Comparison of ENCODE assay signal across 17 cellular contexts in genomic region chr19:406121-406711, GRCh38. TPM values are rescaled to one million over a fixed set of nuclear protein-coding genes. Genes with fewer than 3 reads are reported as not detected.
A peak's percentile ranks its signal among the peaks of the same experiment; 100 is the strongest.
DNase-seq lines count a peak whose midpoint lies in the region; ATAC-seq and TF ChIP-seq lines count a peak whose summit lies in the region.
"Had no signal": no experiment of that assay in that cellular context is flagged by ENCODE, and none has a peak within 500 bp of the region (broad histone marks: within the 10 kb centered on the region; RNA-seq: fewer than 3 reads in every experiment).

No MANE protein-coding gene starts in this region.

- POLR2A ChIA-PET in HEK293T (lab: Yijun Ruan, JAX), result no interaction called here

- TF ChIP-seq CTCF in brain (conservative IDR thresholded peaks at IDR 0.05), result no peak
- TF ChIP-seq CTCF in mucosa of descending colon (IDR thresholded peaks at IDR 0.05), result no peak
- TF ChIP-seq CTCF in type B pancreatic cell (conservative IDR thresholded peaks at IDR 0.05), result no peak

- CTCF ChIA-PET in HEK293T (lab: Yijun Ruan, JAX), result no interaction called here

- H3K27ac Mint-ChIP-seq in brain (peak overlapping the region in 2 of 5 experiments; percentile 64 to 84), type B pancreatic cell (no peak overlapping the region)
- H3K27ac Mint-ChIP-seq: activated naive CD8-positive, alpha-beta T cell treated with anti-CD3 and anti-CD28 coated beads, Interleukin-2, amount 10 ng/mL, durations not matched to agents 7 days and 5 days; activated T-helper 1 cell treated with anti-CD3 and anti-CD28 coated beads, Interleukin-12 subunit alpha, Interleukin-12 subunit beta, Interleukin-2, Interleukin-4 antibody, amounts not matched to agents 30 ng/mL and 10 ng/mL and 1 ng/mL, durations not matched to agents 14 hours and 24 hours and 36 hours; stimulated activated naive B cell treated with anti-CD40 and anti-IgM and Interleukin-4, amounts not matched to agents 10 μg/mL and 1 μg/mL and 100 μg/mL, for 72 hours had no signal

- no peaks in the 10 kb centered on the region for H3K36me3 ChIP-seq in mucosa of descending colon (ENCODE audit: low read depth)
- H3K36me3 ChIP-seq: heart right ventricle, pancreas, thyroid gland had no signal

- H3K4me3 ChIP-seq in mucosa of descending colon, result no peak overlapping the region
- H3K4me3 ChIP-seq: heart right ventricle, lung, pancreas, thyroid gland had no signal

- peak overlapping the region in 3 of 5 experiments; percentile 33 to 60 (median 47) for H3K4me3 Mint-ChIP-seq in brain
- H3K4me3 Mint-ChIP-seq in type B pancreatic cell, result peak overlapping the region; percentile 36
- H3K4me3 Mint-ChIP-seq: activated naive CD8-positive, alpha-beta T cell treated with anti-CD3 and anti-CD28 coated beads, Interleukin-2, amount 10 ng/mL, durations not matched to agents 7 days and 5 days; activated T-helper 1 cell treated with anti-CD3 and anti-CD28 coated beads, Interleukin-12 subunit alpha, Interleukin-12 subunit beta, Interleukin-2, Interleukin-4 antibody, amounts not matched to agents 30 ng/mL and 10 ng/mL and 1 ng/mL, durations not matched to agents 14 hours and 24 hours and 36 hours; stimulated activated naive B cell treated with anti-CD40 and anti-IgM and Interleukin-4, amounts not matched to agents 10 μg/mL and 1 μg/mL and 100 μg/mL, for 72 hours had no signal

- H3K4me1 Mint-ChIP-seq in brain (peaks cover 24% of the 10 kb centered on the region), type B pancreatic cell (ENCODE audit: unreplicated experiment) (peaks cover 12% of the 10 kb centered on the region)
- H3K4me1 Mint-ChIP-seq: activated naive CD8-positive, alpha-beta T cell treated with anti-CD3 and anti-CD28 coated beads, Interleukin-2, amount 10 ng/mL, durations not matched to agents 7 days and 5 days had no signal

- H3K36me3 Mint-ChIP-seq in brain, result no peaks in the 10 kb centered on the region
- no peaks in the 10 kb centered on the region for H3K36me3 Mint-ChIP-seq in type B pancreatic cell
- H3K36me3 Mint-ChIP-seq: activated naive CD8-positive, alpha-beta T cell treated with anti-CD3 and anti-CD28 coated beads, Interleukin-2, amount 10 ng/mL, durations not matched to agents 7 days and 5 days; stimulated activated naive B cell treated with anti-CD40 and anti-IgM and Interleukin-4, amounts not matched to agents 10 μg/mL and 1 μg/mL and 100 μg/mL, for 72 hours had no signal

- no peak for DNase-seq in HEK293T (ENCODE audit: extremely low spot score)
- DNase-seq in mucosa of descending colon, result peak in 1 of 3 donors; percentile 43
- no peak for DNase-seq in type B pancreatic cell (ENCODE audit: extremely low spot score, unreplicated experiment)
- DNase-seq in AG08396 (ENCODE audit: low spot score), result no peak
- DNase-seq: activated naive CD8-positive, alpha-beta T cell treated with anti-CD3 and anti-CD28 coated beads, Interleukin-2, amount 10 ng/mL, durations not matched to agents 7 days and 5 days; AML-193; DND-41; heart right ventricle; NCI-H526 treated with DMSO at 0.1 percent for 48 hours; stimulated activated naive B cell treated with anti-CD40 and anti-IgM and Interleukin-4, amounts not matched to agents 10 μg/mL and 1 μg/mL and 100 μg/mL, for 72 hours had no signal

- no peaks in the 10 kb centered on the region for H3K9me3 ChIP-seq in mucosa of descending colon
- H3K9me3 ChIP-seq: heart right ventricle, pancreas, thyroid gland had no signal

- ATAC-seq in mucosa of descending colon, result peak; percentile 6
- no peak for ATAC-seq in GM21717 (IDR thresholded peaks at IDR 0.05; ENCODE audit: unreplicated experiment)
- ATAC-seq in GM19463 (IDR thresholded peaks at IDR 0.05; ENCODE audit: unreplicated experiment), result no peak
- ATAC-seq: pancreas; stimulated activated naive B cell treated with anti-CD40 and anti-IgM and Interleukin-4, amounts not matched to agents 10 μg/mL and 1 μg/mL and 100 μg/mL, for 72 hours had no signal

- intact Hi-C loops in mucosa of descending colon (cut with DNase I, micrococcal nuclease), result no loop called here

- peaks cover 17% of the 10 kb centered on the region for H3K4me1 ChIP-seq in mucosa of descending colon (ENCODE audit: low read depth)

- peaks cover 7% of the 10 kb centered on the region for H3K27me3 Mint-ChIP-seq in brain
- peaks cover 7% of the 10 kb centered on the region for H3K27me3 Mint-ChIP-seq in type B pancreatic cell

- H3K9me3 Mint-ChIP-seq in brain (peaks cover 0 to 6% (median 0%) of the 10 kb centered on the region in 5 experiments), type B pancreatic cell (no peaks in the 10 kb centered on the region)
- H3K9me3 Mint-ChIP-seq: activated naive CD8-positive, alpha-beta T cell treated with anti-CD3 and anti-CD28 coated beads, Interleukin-2, amount 10 ng/mL, durations not matched to agents 7 days and 5 days; activated T-helper 1 cell treated with anti-CD3 and anti-CD28 coated beads, Interleukin-12 subunit alpha, Interleukin-12 subunit beta, Interleukin-2, Interleukin-4 antibody, amounts not matched to agents 30 ng/mL and 10 ng/mL and 1 ng/mL, durations not matched to agents 14 hours and 24 hours and 36 hours; stimulated activated naive B cell treated with anti-CD40 and anti-IgM and Interleukin-4, amounts not matched to agents 10 μg/mL and 1 μg/mL and 100 μg/mL, for 72 hours had no signal

TF ChIP-seq in HEK293T, 16 proteins besides CTCF, POLR2A, EP300 and RAD21:
- TF ChIP-seq HDGF (IDR thresholded peaks at IDR 0.05; ENCODE audit: borderline replicate concordance) (no peak), PKNOX1 (IDR thresholded peaks at IDR 0.05) (peak; percentile 46; the same call in 1 of the 2 replicates)

RNA-seq across cellular contexts. Expression of gene C2CD4C, which starts 2.7 kb away (rescaled TPM):
- 24.7 TPM for polyA plus RNA-seq in brain (ENCODE audit: insufficient read depth, low read depth, low replicate concordance)
- total RNA-seq in mucosa of descending colon (1 to 10 TPM in 1 of 3 donors, under 1 TPM in 2; 0.17 to 1.7 (median 0.65) TPM), type B pancreatic cell (ENCODE audit: low replicate concordance) (6.0 and 7.2 TPM in 2 replicates)
- total RNA-seq: activated naive CD8-positive, alpha-beta T cell treated with anti-CD3 and anti-CD28 coated beads, Interleukin-2, amount 10 ng/mL, durations not matched to agents 7 days and 5 days had no signal

RNA-seq across cellular contexts. Expression of gene SHC2, which starts 54.6 kb away (rescaled TPM):
- polyA plus RNA-seq in brain (ENCODE audit: insufficient read depth, low read depth, low replicate concordance), result 89.9 TPM
- 10 to 100 TPM in 1 of 3 donors, 1 to 10 TPM in 2; 5.3 to 39.3 (median 6.0) TPM for total RNA-seq in mucosa of descending colon
- total RNA-seq in type B pancreatic cell (ENCODE audit: low replicate concordance), result 35.4 and 40.5 TPM in 2 replicates
- total RNA-seq: activated T-helper 1 cell treated with anti-CD3 and anti-CD28 coated beads, Interleukin-12 subunit alpha, Interleukin-12 subunit beta, Interleukin-2, Interleukin-4 antibody, amounts not matched to agents 30 ng/mL and 10 ng/mL and 1 ng/mL, durations not matched to agents 14 hours and 24 hours and 36 hours had no signal
